8 cellular contexts compared by ENCODE assay signal in the genomic region with DNA sequence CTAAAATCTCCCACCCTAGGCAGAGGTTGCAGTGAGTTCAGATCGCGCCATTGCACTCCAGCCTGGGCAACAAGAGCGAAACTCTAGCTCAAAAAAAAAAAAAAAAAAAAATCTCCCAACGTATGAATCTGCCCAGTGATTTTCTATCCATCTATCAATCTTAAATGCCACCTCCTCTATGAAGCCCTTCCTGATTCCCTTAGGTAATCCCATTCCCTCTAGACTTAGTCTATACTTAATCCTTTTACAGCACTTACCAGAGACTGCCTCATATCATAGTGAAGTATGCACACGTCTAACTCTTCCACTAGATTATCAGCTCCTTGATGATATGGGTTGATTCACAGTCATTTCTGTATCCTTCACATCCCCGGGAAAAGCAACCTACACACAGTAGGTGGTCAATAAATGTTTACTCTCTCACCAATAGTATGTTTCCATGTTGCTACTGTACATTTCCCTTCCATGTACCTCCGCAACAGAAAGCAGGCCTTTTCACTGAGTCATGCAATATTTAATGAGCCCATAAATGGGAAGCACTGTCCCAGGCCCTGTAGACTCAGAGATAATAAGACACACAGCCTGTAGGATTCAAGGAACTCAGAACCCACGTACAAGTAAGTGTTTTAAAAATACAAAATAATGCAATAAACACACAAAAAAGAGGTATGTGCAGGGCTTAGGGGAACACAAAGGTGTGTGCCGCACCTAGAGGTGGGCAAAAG. TPM values are rescaled to one million over a fixed set of nuclear protein-coding genes. Genes with fewer than 3 reads are reported as not detected.
DNase-seq lines count a peak whose midpoint lies in the region; ATAC-seq and TF ChIP-seq lines count a peak whose summit lies in the region.

No MANE protein-coding gene starts in this region.

- peak overlapping the region; percentile 78 for H3K4me2 ChIP-seq in parathyroid adenoma (ENCODE audit: low read length)

- H3K27me3 Mint-ChIP-seq in endothelial cell (ENCODE audit: unreplicated experiment): no peaks in the 10 kb centered on the region

- peak overlapping the region; percentile 39 for H3K27ac Mint-ChIP-seq in endothelial cell (ENCODE audit: unreplicated experiment)

- H3K9me3 ChIP-seq in ES-I3 (ENCODE audit: control insufficient read depth, insufficient read depth, low read length) (no peaks in the 10 kb centered on the region), parathyroid adenoma (ENCODE audit: control insufficient read depth, low read length) (no peaks in the 10 kb centered on the region)

- H3K9ac ChIP-seq in ES-I3 (ENCODE audit: low read depth, low read length) (peak overlapping the region; percentile 92), parathyroid adenoma (no peak overlapping the region)

- no peak overlapping the region for H2AFZ ChIP-seq in parathyroid adenoma

- no peaks in the 10 kb centered on the region for H3K9me3 Mint-ChIP-seq in endothelial cell (ENCODE audit: unreplicated experiment)

- no peaks in the 10 kb centered on the region for H3K27me3 ChIP-seq in parathyroid adenoma (ENCODE audit: control insufficient read depth, insufficient read depth, low read length)

- peaks cover 33% of the 10 kb centered on the region for H3K4me1 Mint-ChIP-seq in endothelial cell (ENCODE audit: unreplicated experiment)

- no peak overlapping the region for H3K27ac ChIP-seq in parathyroid adenoma

- H3K4me3 Mint-ChIP-seq in endothelial cell (ENCODE audit: unreplicated experiment): peak overlapping the region; percentile 94

- H3K4me1 ChIP-seq in ES-I3 (ENCODE audit: insufficient read depth, low read length) (peaks cover 11% of the 10 kb centered on the region), parathyroid adenoma (peaks cover 4% of the 10 kb centered on the region)

- peaks cover 3% of the 10 kb centered on the region for H3K79me2 ChIP-seq in parathyroid adenoma

- H3K4me3 ChIP-seq in parathyroid adenoma (ENCODE audit: low read depth, low read length): peak overlapping the region; percentile 86

- peaks cover 22% of the 10 kb centered on the region for H3K36me3 ChIP-seq in ES-I3 (ENCODE audit: insufficient read depth, low read length)
- no peaks in the 10 kb centered on the region for H3K36me3 ChIP-seq in parathyroid adenoma (ENCODE audit: control insufficient read depth, insufficient read depth, low read length)

- ATAC-seq in HG03342 (IDR thresholded peaks at IDR 0.05; ENCODE audit: unreplicated experiment) (no peak), HG02870 (IDR thresholded peaks at IDR 0.05; ENCODE audit: unreplicated experiment) (no peak)

- peaks cover 46% of the 10 kb centered on the region for H3K36me3 Mint-ChIP-seq in endothelial cell (ENCODE audit: low read depth, unreplicated experiment)

- TF ChIP-seq CTCF in endothelial cell (IDR thresholded peaks at IDR 0.05; ENCODE audit: unreplicated experiment) (no peak), parathyroid adenoma (IDR thresholded peaks at IDR 0.05) (no peak)

- DNase-seq in NOMO-1 (lab: John Stamatoyannopoulos, UW; ENCODE audit: unreplicated experiment in 2 of 2): peak; percentile 40 to 47
- DNase-seq in endothelial cell (ENCODE audit: low spot score): no peak
- no peak for DNase-seq in germinal center (ENCODE audit: low spot score)
- no peak for DNase-seq in ecto neural progenitor cell (ENCODE audit: low spot score)

RNA-seq across cellular contexts. Expression of gene DROSHA, which starts 1.2 kb away (rescaled TPM):
- total RNA-seq in endothelial cell (ENCODE audit: unreplicated experiment): 98.2 TPM

RNA-seq across cellular contexts. Expression of gene C5orf22, which starts 1.4 kb away (rescaled TPM):
- total RNA-seq in endothelial cell (ENCODE audit: unreplicated experiment): 26.0 TPM

Comparison
In these comparisons a context has a peak if more than half of its experiments do, and no peak if none do; other contexts are left out.
1. DNase-seq: peak in NOMO-1 (2 of 2); none in endothelial cell (single experiment), germinal center (single experiment) and ecto neural progenitor cell (single experiment).